ENCODE assay signal across 8 cellular contexts in the genomic region with DNA sequence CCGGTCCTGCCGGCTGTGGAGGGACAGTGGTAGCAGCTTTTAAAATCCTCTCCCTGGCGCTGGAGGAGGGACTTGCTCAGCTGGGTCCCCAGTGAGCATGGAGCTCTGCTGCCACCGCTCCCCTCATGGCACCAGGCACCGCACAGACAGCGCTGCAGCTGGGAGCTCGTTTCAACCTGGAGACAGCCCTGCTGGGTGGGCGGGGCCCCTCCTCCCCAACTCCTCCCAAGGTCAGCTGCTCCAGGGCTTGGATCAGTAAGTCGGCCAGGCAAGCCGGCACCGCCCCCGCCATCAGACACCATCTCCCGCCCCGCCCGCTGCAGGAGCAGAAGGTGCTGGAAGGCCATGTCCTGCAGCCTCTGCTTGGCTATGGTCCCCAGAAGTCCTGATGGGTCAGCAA. TPM values are rescaled to one million over a fixed set of nuclear protein-coding genes. Genes with fewer than 3 reads are reported as not detected.
DNase-seq lines count a peak whose midpoint lies in the region; ATAC-seq and TF ChIP-seq lines count a peak whose summit lies in the region.

No MANE protein-coding gene starts in this region.

- H3K36me3 ChIP-seq in heart left ventricle (no peaks in the 10 kb centered on the region), trophoblast cell (ENCODE audit: control insufficient read depth in 1 of 2, insufficient read depth in 2 of 2, low read length in 2 of 2) (no peaks in the 10 kb centered on the region)

- no peak overlapping the region for H2BK12ac ChIP-seq in trophoblast cell (ENCODE audit: low read length)

- no peak overlapping the region for H2BK5ac ChIP-seq in trophoblast cell (ENCODE audit: low read depth, low read length, poor library complexity)

- H3K18ac ChIP-seq in trophoblast cell (ENCODE audit: low read length): no peak overlapping the region

- H3K4me2 ChIP-seq in trophoblast cell (ENCODE audit: low read length): peak overlapping the region; percentile 50

- peak; percentile 54 to 58 for ATAC-seq in activated naive CD4-positive, alpha-beta T cell treated with anti-CD3 and anti-CD28 coated beads, Interleukin-2, amount 50 U/mL, for 72 hours
- ATAC-seq in heart left ventricle (peak; percentile 79 to 87 (median 83)), GM19397 (IDR thresholded peaks at IDR 0.05; ENCODE audit: unreplicated experiment) (no peak), HG02642 (IDR thresholded peaks at IDR 0.05; ENCODE audit: poor library complexity, unreplicated experiment) (no peak)

- H2AFZ ChIP-seq in trophoblast cell (ENCODE audit: insufficient read depth, low read length, poor library complexity): no peak overlapping the region

- no peaks in the 10 kb centered on the region for H3K9me3 Mint-ChIP-seq in activated naive CD4-positive, alpha-beta T cell treated with anti-CD3 and anti-CD28 coated beads, Interleukin-2, amount 50 U/mL, for 72 hours

- H2BK120ac ChIP-seq in trophoblast cell (ENCODE audit: insufficient read depth, low read length, poor library complexity): no peak overlapping the region

- H3K27me3 ChIP-seq in heart left ventricle (no peaks in the 10 kb centered on the region), trophoblast cell (ENCODE audit: insufficient read depth, low read length) (no peaks in the 10 kb centered on the region)

- H3K36me3 Mint-ChIP-seq in activated naive CD4-positive, alpha-beta T cell treated with anti-CD3 and anti-CD28 coated beads, Interleukin-2, amount 50 U/mL, for 72 hours: no peaks in the 10 kb centered on the region

- peaks cover 0 to 20% (median 15%) of the 10 kb centered on the region in 12 donors for H3K4me1 ChIP-seq in heart left ventricle
- H3K4me1 ChIP-seq in trophoblast cell (ENCODE audit: control insufficient read depth in 1 of 2, insufficient read depth in 2 of 2, low read length in 2 of 2): peaks cover 0 to 4% of the 10 kb centered on the region in 2 experiments

- no peak overlapping the region for H4K91ac ChIP-seq in trophoblast cell (ENCODE audit: low read depth, low read length)

- H3K23ac ChIP-seq in trophoblast cell (ENCODE audit: low read length): no peak overlapping the region

- H3K79me2 ChIP-seq in trophoblast cell (ENCODE audit: control insufficient read depth, insufficient read depth, low read length, poor library complexity): no peaks in the 10 kb centered on the region

- no peak overlapping the region for H3K14ac ChIP-seq in trophoblast cell (ENCODE audit: low read length)

- no peak overlapping the region for H3K4ac ChIP-seq in trophoblast cell (ENCODE audit: low read depth, low read length)

- H3K79me1 ChIP-seq in trophoblast cell (ENCODE audit: low read length): no peaks in the 10 kb centered on the region

- H2AK5ac ChIP-seq in trophoblast cell (ENCODE audit: low read length): no peak overlapping the region

- no peak for TF ChIP-seq POLR2A in heart left ventricle (IDR thresholded peaks at IDR 0.05)

- TF ChIP-seq CTCF in heart left ventricle (IDR thresholded peaks at IDR 0.05): no peak

- no peak overlapping the region for H3K27ac Mint-ChIP-seq in activated naive CD4-positive, alpha-beta T cell treated with anti-CD3 and anti-CD28 coated beads, Interleukin-2, amount 50 U/mL, for 72 hours

- no peak overlapping the region for H4K12ac ChIP-seq in trophoblast cell (ENCODE audit: low read depth, low read length)

- H4K8ac ChIP-seq in trophoblast cell (ENCODE audit: low read depth, low read length): no peak overlapping the region

- no peak overlapping the region for H3K9ac ChIP-seq in trophoblast cell (ENCODE audit: low read length)

- H3K9me3 ChIP-seq in heart left ventricle (no peaks in the 10 kb centered on the region), trophoblast cell (ENCODE audit: insufficient read depth, low read depth, low read length) (peaks cover 15% of the 10 kb centered on the region)

- DNase-seq in C1 segment of cervical spinal cord (lab: John Stamatoyannopoulos, UW) (peak in 11 of 14 donors; percentile 11 to 92 (median 46)), NCI-H1105 (lab: John Stamatoyannopoulos, UW) (peak; percentile 59), heart left ventricle (peak; percentile 64 to 76 (median 68)), trophoblast cell (peak in 1 of 2 donors; percentile 37), SKM-1 treated with dmso at 0.1 percent for 144 hours (lab: John Stamatoyannopoulos, UW; ENCODE audit: unreplicated experiment) (no peak)
- no peak for DNase-seq in activated naive CD4-positive, alpha-beta T cell treated with anti-CD3 and anti-CD28 coated beads, Interleukin-2, amount 50 U/mL, for 72 hours (ENCODE audit: low spot score in 2 of 2)

- no peak overlapping the region for H3K27ac ChIP-seq in heart left ventricle
- no peak overlapping the region for H3K27ac ChIP-seq in trophoblast cell (ENCODE audit: low read depth, low read length)

- intact Hi-C loops in heart left ventricle (cut with DNase I): no loop called here

- H3K4me3 ChIP-seq in heart left ventricle: peak overlapping the region in 11 of 12 donors; percentile 11 to 48 (median 39)
- H3K4me3 ChIP-seq in trophoblast cell (ENCODE audit: low read depth, low read length): no peak overlapping the region

- 0 to 2% (median 1%) methylated on average over 6 to 15 of the region's 15 CpGs for WGBS in heart left ventricle, 4 donors
- no CpG with 5 or more reads among the region's 15 CpGs for WGBS in trophoblast cell (ENCODE audit: extremely low coverage, insufficient coverage, insufficient read length)

RNA-seq across cellular contexts. Expression of a gene that starts 16.4 kb away (rescaled TPM):
- 1 to 10 TPM; 2.7 to 9.9 TPM for total RNA-seq in activated naive CD4-positive, alpha-beta T cell treated with anti-CD3 and anti-CD28 coated beads, Interleukin-2, amount 50 U/mL, for 72 hours
- total RNA-seq in heart left ventricle: 10 to 100 TPM in 2 of 9 donors, 1 to 10 TPM in 7; 2.6 to 11.9 (median 5.6) TPM
- 1 to 10 TPM; 4.3 to 5.0 TPM for polyA plus RNA-seq in heart left ventricle
- polyA plus RNA-seq in trophoblast cell (2013): 0.03 and 0.10 TPM in 2 replicates

RNA-seq across cellular contexts. Expression of a gene that starts 16.7 kb away (rescaled TPM):
- not detected for total RNA-seq in activated naive CD4-positive, alpha-beta T cell treated with anti-CD3 and anti-CD28 coated beads, Interleukin-2, amount 50 U/mL, for 72 hours
- not detected for total RNA-seq in heart left ventricle
- polyA plus RNA-seq in heart left ventricle: not detected
- polyA plus RNA-seq in trophoblast cell (2013): not detected in 2 replicates

Comparison
In these comparisons a context has a peak if more than half of its experiments do, and no peak if none do; other contexts are left out.
1. DNase-seq: peak in C1 segment of cervical spinal cord (11 of 14), NCI-H1105 (single experiment) and heart left ventricle (5 of 5); none in activated naive CD4-positive, alpha-beta T cell treated with anti-CD3 and anti-CD28 coated beads, Interleukin-2, amount 50 U/mL, for 72 hours (0 of 2) and SKM-1 treated with dmso at 0.1 percent for 144 hours (single experiment).
2. ATAC-seq: peak in activated naive CD4-positive, alpha-beta T cell treated with anti-CD3 and anti-CD28 coated beads, Interleukin-2, amount 50 U/mL, for 72 hours (2 of 2) and heart left ventricle (4 of 4); none in GM19397 (single experiment) and HG02642 (single experiment).